In the genomic region with DNA sequence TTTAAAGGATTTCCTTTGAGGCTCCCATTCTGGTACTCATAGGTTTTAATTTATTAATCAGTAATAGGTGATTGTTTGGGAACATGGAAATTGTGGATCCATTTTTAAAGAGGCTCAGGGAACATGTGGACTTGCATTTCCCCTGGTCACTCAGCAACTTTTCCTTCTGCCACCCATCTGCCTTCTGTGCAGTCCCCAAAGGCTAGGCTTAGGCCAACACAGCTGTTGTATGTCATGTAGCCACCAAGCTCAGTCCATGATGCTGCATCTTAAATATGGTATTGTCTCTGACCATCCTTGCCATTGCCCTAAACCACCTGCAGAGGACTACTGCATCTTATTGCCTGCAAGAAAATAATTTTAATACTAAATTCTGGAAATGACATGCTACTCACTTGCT, we compare ENCODE assay signal across 15 cellular contexts.
"Had no signal": no experiment of that assay in that cellular context is flagged by ENCODE, and none has a peak within 500 bp of the region (broad histone marks: within the 10 kb centered on the region; RNA-seq: fewer than 3 reads in every experiment).

No MANE protein-coding gene starts in this region.

- DNase-seq: effector CD4-positive, alpha-beta T cell; foreskin melanocyte; heart left ventricle; hippocampal formation; left colon; mesendoderm; naive thymus-derived CD4-positive, alpha-beta T cell; nephron progenitor cell; right cardiac atrium; stimulated activated CD4-positive, alpha-beta T cell treated with anti-CD3 and anti-CD28 coated beads, Interleukin-2, amount 100 ng/mL, for 48 hours; stimulated activated naive CD4-positive, alpha-beta T cell treated with Interleukin-2 at 50 U/mL for 16 hours had no signal

- H3K9me3 ChIP-seq: heart left ventricle, neutrophil had no signal

- H3K4me3 ChIP-seq: coronary artery, heart left ventricle, smooth muscle cell had no signal

- H3K36me3 Mint-ChIP-seq: naive thymus-derived CD4-positive, alpha-beta T cell; type B pancreatic cell had no signal

- H3K27me3 Mint-ChIP-seq: type B pancreatic cell had no signal

- ATAC-seq: heart left ventricle; left colon; naive thymus-derived CD4-positive, alpha-beta T cell; right cardiac atrium had no signal

- H3K4me2 ChIP-seq: smooth muscle cell had no signal

- H3K27me3 ChIP-seq: heart left ventricle, neutrophil had no signal

- H3K4me1 Mint-ChIP-seq: naive thymus-derived CD4-positive, alpha-beta T cell had no signal

- H3K36me3 ChIP-seq: heart left ventricle, neutrophil had no signal

- H3K27ac ChIP-seq: coronary artery, heart left ventricle, neutrophil had no signal

- H3K4me3 Mint-ChIP-seq: naive thymus-derived CD4-positive, alpha-beta T cell; nephron progenitor cell; type B pancreatic cell had no signal

- H3K4me1 ChIP-seq: heart left ventricle had no signal

- H3K9me3 Mint-ChIP-seq: nephron progenitor cell, type B pancreatic cell had no signal

- H3K27ac Mint-ChIP-seq: naive thymus-derived CD4-positive, alpha-beta T cell; nephron progenitor cell; type B pancreatic cell had no signal
